In the genomic region with DNA sequence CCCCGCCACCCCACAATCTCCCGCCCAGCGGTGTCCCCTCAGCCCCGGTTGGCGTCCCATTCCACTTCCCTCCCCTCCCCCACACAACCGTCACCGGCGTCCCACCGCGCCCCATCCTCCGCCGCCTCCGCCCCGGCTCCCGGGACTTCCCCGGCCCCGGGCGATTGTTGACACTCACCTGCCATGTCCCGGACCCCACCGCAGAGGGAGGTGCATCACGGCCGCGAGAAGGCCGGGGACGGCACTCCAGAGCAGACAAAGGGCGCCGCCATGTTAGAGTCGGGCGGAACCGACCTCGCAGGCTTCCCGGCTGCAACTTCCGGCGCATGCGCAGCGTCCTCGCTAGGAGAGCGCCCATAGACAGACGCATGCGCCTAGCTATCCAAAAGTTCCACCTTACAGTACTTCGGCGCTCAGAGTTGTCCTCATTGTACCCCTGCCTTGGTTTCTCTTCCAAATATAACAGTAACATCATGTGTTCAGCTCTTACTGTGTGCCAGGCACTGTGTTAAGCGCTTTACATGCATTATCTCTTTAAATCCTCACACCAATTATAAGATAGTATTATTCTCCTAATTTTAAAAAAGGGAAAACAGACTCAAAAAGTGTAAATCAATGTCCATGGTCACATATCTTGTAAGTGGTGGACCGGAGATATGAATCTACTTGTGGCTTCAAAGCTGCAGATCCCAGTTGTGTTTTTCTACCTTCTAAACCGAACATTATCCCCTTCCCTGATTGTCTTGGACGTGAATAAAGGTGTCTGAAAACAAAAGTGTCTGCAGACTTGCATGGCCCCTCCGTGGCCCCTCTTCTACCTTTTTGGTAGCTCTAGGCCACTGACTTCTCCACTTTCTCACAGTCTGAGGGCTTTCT, we compare ENCODE assay signal across 8 cellular contexts. TPM values are rescaled to one million over a fixed set of nuclear protein-coding genes. Genes with fewer than 3 reads are reported as not detected.
A peak's percentile ranks its signal among the peaks of the same experiment; 100 is the strongest.
DNase-seq lines count a peak whose midpoint lies in the region; ATAC-seq, FAIRE-seq and TF ChIP-seq lines count a peak whose summit lies in the region.

A gene (minus strand): TSS at position 297 of the 876 bp plus-strand sequence. CDS start 27,606 bp downstream, outside the sequence.

- intact Hi-C loops in mucosa of descending colon (cut with DNase I, micrococcal nuclease), result no loop called here

- no peak for FAIRE-seq in D721Med (lab: Jason Lieb, UNC)

- no peak for TF ChIP-seq RAD21 in Ishikawa (IDR thresholded peaks at IDR 0.05; ENCODE audit: low read depth)

- no peaks in the 10 kb centered on the region for H3K36me3 ChIP-seq in mucosa of descending colon (ENCODE audit: low read depth)

- TF ChIP-seq CTCF in D721Med (IDR thresholded peaks at IDR 0.05; ENCODE audit: insufficient read depth, missing control alignments), result no peak
- TF ChIP-seq CTCF in mucosa of descending colon (IDR thresholded peaks at IDR 0.05), result no peak

- TF ChIP-seq EP300 in Ishikawa (IDR thresholded peaks at IDR 0.05; ENCODE audit: borderline replicate concordance), result no peak

- ATAC-seq in GM21529 (IDR thresholded peaks at IDR 0.05; ENCODE audit: unreplicated experiment) (peak; percentile 74), mucosa of descending colon (peak; percentile 99)

- peak within 1 kb of the TSS; percentile 60 for H3K27ac ChIP-seq in epithelial cell of prostate

- H3K9me3 ChIP-seq in mucosa of descending colon, result no peaks in the 10 kb centered on the region

- peaks cover 13% of the 10 kb centered on the region for H3K4me1 ChIP-seq in mucosa of descending colon (ENCODE audit: low read depth)

- DNase-seq in D721Med (ENCODE audit: insufficient read length, low spot score), result peak; percentile 55
- DNase-seq in OCI-M2 (lab: John Stamatoyannopoulos, UW; ENCODE audit: unreplicated experiment), result peak; percentile 25
- peak; percentile 95 for DNase-seq in activated T-cell treated with anti-CD3 and anti-CD28 coated beads for 4 hours
- DNase-seq in epithelial cell of prostate (ENCODE audit: low read depth, low spot score), result peak; percentile 52
- peak; percentile 95 to 96 (median 96) for DNase-seq in mucosa of descending colon
- peak; percentile 92 to 93 for DNase-seq in stimulated activated CD8-positive, alpha-beta memory T cell treated with anti-CD3 and anti-CD28 coated beads, Interleukin-4, amount 100 ng/mL, for 1 hour (ENCODE audit: low read depth in 2 of 2, low spot score in 1 of 2)

- H3K4me3 ChIP-seq in mucosa of descending colon, result peak within 1 kb of the TSS; percentile 61

TF ChIP-seq in Ishikawa, 13 proteins besides CTCF, POLR2A, EP300 and RAD21:
- TF ChIP-seq YY1 (IDR thresholded peaks at IDR 0.05; ENCODE audit: low read depth) (peak; percentile 99), TCF12 (IDR thresholded peaks at IDR 0.05; ENCODE audit: low read depth) (peak; percentile 68; the same call in 1 of the 2 replicates), TEAD4 (IDR thresholded peaks at IDR 0.05) (no peak), FOXM1 (IDR thresholded peaks at IDR 0.05; ENCODE audit: borderline replicate concordance, low read depth) (no peak), CREB1 (IDR thresholded peaks at IDR 0.05; ENCODE audit: low read depth) (peak; percentile 26; the same call in 1 of the 2 replicates), TAF1 (IDR thresholded peaks at IDR 0.05; ENCODE audit: low read depth) (peak; percentile 84)
- TF ChIP-seq, protein P1, sequence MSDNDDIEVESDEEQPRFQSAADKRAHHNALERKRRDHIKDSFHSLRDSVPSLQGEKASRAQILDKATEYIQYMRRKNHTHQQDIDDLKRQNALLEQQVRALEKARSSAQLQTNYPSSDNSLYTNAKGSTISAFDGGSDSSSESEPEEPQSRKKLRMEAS (IDR thresholded peaks at IDR 0.05), result peak; percentile 39; the same call in 1 of the 2 replicates
TF ChIP-seq in Ishikawa: peak in this region for 5.

RNA-seq across cellular contexts. Expression of the gene that starts here (rescaled TPM):
- total RNA-seq in mucosa of descending colon, result 10 to 100 TPM; 29.2 to 40.8 (median 34.6) TPM

Comparison
In these comparisons a context has a peak if more than half of its experiments do, and no peak if none do; other contexts are left out.
1. Peak in every context shown above with its lines: DNase-seq, ATAC-seq, H3K4me3 ChIP-seq and H3K27ac ChIP-seq.
2. DNase-seq: peak in every context shown above with its lines; median percentile 96 in mucosa of descending colon; 95 in activated T-cell treated with anti-CD3 and anti-CD28 coated beads for 4 hours; 92 in stimulated activated CD8-positive, alpha-beta memory T cell treated with anti-CD3 and anti-CD28 coated beads, Interleukin-4, amount 100 ng/mL, for 1 hour; 55 in D721Med; 52 in epithelial cell of prostate; 25 in OCI-M2.